ENCODE assay signal across 20 cellular contexts in the genomic region with DNA sequence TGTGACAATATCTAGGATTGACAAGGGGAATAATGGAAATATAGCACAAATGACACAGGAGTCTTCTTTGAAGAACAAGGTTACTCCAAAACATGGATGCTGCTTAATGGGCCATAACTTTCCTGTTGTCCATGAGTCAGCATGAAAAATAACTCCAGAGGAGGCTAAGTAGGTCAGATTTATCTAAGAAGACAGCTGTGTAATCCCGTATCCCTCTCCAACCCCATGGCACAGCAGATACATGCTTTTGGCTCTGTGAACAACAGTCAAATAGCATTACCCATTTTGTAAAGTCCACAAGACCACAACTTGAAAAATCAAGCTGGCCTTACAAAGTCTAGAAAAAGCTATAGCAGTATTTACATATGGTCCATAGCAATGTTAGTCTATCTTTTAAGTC. TPM values are rescaled to one million over a fixed set of nuclear protein-coding genes. Genes with fewer than 3 reads are reported as not detected.
DNase-seq lines count a peak whose midpoint lies in the region; ATAC-seq and TF ChIP-seq lines count a peak whose summit lies in the region.
"Had no signal": no experiment of that assay in that cellular context is flagged by ENCODE, and none has a peak within 500 bp of the region (broad histone marks: within the 10 kb centered on the region; RNA-seq: fewer than 3 reads in every experiment).

No MANE protein-coding gene starts in this region.

- H3K27me3 ChIP-seq in tibial artery: no peaks in the 10 kb centered on the region
- H3K27me3 ChIP-seq: upper lobe of right lung had no signal

- no peak for ATAC-seq in HG03097 (IDR thresholded peaks at IDR 0.05; ENCODE audit: low FRiP score, unreplicated experiment)
- ATAC-seq: GM23338, upper lobe of right lung had no signal

- no peaks in the 10 kb centered on the region for H3K9me3 ChIP-seq in tibial artery
- H3K9me3 ChIP-seq: upper lobe of right lung had no signal

- peak; percentile 33 for DNase-seq in DMS 273 (lab: John Stamatoyannopoulos, UW; ENCODE audit: unreplicated experiment)
- no peak for DNase-seq in DMS 273 treated with DMSO at 0.1 percent for 48 hours (lab: John Stamatoyannopoulos, UW)
- peak; percentile 78 for DNase-seq in NCI-H82 (lab: John Stamatoyannopoulos, UW)
- DNase-seq in epithelial cell of proximal tubule (ENCODE audit: low read depth): peak; percentile 61
- peak; percentile 34 for DNase-seq in retina
- DNase-seq in COR-L47 (lab: John Stamatoyannopoulos, UW): no peak
- DNase-seq in tibial artery: no peak
- DNase-seq: activated T-cell treated with anti-CD3 and anti-CD28 coated beads, Interleukin-2, amount 50 U/mL, for 1 hour; anterior cingulate cortex; DMS79; left cardiac atrium; MV-4-11; NCI-H446 treated with DMSO at 0.1 percent for 48 hours; nucleus accumbens; SIG-M5; stimulated activated CD8-positive, alpha-beta memory T cell treated with anti-CD3 and anti-CD28 coated beads, Interleukin-4, amount 100 ng/mL, for 48 hours; upper lobe of right lung had no signal

- H3K27ac ChIP-seq in tibial artery: peak overlapping the region in 1 of 2 donors; percentile 92
- H3K27ac ChIP-seq: 22Rv1, upper lobe of right lung had no signal

- no peaks in the 10 kb centered on the region for H3K36me3 ChIP-seq in tibial artery
- H3K36me3 ChIP-seq: upper lobe of right lung had no signal

- H3K4me3 ChIP-seq in epithelial cell of proximal tubule (ENCODE audit: low read depth, low read length) (no peak overlapping the region), tibial artery (no peak overlapping the region)
- H3K4me3 ChIP-seq: GM23338, upper lobe of right lung had no signal

- intact Hi-C loops in tibial artery (cut with DNase I; ENCODE audit: low total_unique reads): loop anchor here (5.0 kb wide), 1 partner anchor 122 kb away; the partner anchor contains the start of gene MND1

- TF ChIP-seq CTCF in epithelial cell of proximal tubule (conservative IDR thresholded peaks at IDR 0.05; ENCODE audit: low read depth, low read length) (no peak), tibial artery (IDR thresholded peaks at IDR 0.05) (no peak)

- peaks cover 0 to 32% (median 12%) of the 10 kb centered on the region in 4 donors for H3K4me1 ChIP-seq in tibial artery

RNA-seq across cellular contexts. Expression of gene TMEM131L, which starts 2.1 kb away (rescaled TPM):
- 4.5 and 8.0 TPM in 2 replicates for total RNA-seq in epithelial cell of proximal tubule

Comparison
In these comparisons a context has a peak if more than half of its experiments do, and no peak if none do; other contexts are left out.
1. DNase-seq: peak in DMS 273 (single experiment), NCI-H82 (single experiment), epithelial cell of proximal tubule (single experiment) and retina (single experiment); none in DMS 273 treated with DMSO at 0.1 percent for 48 hours (single experiment), COR-L47 (single experiment) and tibial artery (0 of 2).